In the genomic region with DNA sequence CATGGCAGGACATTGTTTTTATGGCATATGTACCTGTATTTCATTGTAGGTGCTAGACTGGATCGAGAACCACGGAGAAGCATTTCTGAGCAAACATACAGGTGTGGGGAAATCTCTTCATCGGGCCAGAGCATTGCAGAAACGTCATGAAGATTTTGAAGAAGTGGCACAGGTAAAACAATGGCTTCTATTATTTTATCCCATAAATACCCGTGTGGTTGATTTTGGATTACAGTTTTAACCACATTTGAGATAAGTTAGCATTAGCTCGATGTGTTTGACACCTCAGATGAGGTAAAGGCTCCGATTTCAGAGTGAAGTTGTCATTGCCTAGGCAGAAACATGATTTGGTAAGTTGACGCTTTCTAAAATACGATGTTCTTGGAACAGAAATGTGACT, we compare ENCODE assay signal across 19 cellular contexts.
"Had no signal": no experiment of that assay in that cellular context is flagged by ENCODE, and none has a peak within 500 bp of the region (broad histone marks: within the 10 kb centered on the region; RNA-seq: fewer than 3 reads in every experiment).

No MANE protein-coding gene starts in this region.

- H3K4me1 Mint-ChIP-seq: neural progenitor cell had no signal

- H3K36me3 Mint-ChIP-seq: activated naive CD4-positive, alpha-beta T cell treated with anti-CD3 and anti-CD28 coated beads, Interleukin-2, amount 50 U/mL, for 72 hours had no signal

- ATAC-seq: left ventricle myocardium superior; stimulated activated naive CD8-positive, alpha-beta T cell treated with anti-CD3 and anti-CD28 coated beads, Interleukin-15, Interleukin-2, amounts not matched to agents 100 U/mL and 50 U/mL, for 24 hours had no signal

- H3K4me3 Mint-ChIP-seq: neural progenitor cell had no signal

- H3K27ac Mint-ChIP-seq: activated naive CD4-positive, alpha-beta T cell treated with anti-CD3 and anti-CD28 coated beads, Interleukin-2, amount 50 U/mL, for 72 hours; neural progenitor cell had no signal

- DNase-seq: activated T-cell treated with anti-CD3 and anti-CD28 coated beads, Interleukin-2, amount 50 U/mL, for 1 hour; aorta; brain microvascular endothelial cell; caudate nucleus; dorsolateral prefrontal cortex; hypothalamus; left ventricle myocardium superior; retina; stimulated activated CD4-positive, alpha-beta T cell treated with anti-CD3 and anti-CD28 coated beads, Interleukin-4, amount 100 ng/mL, for 1 hour; stimulated activated naive CD8-positive, alpha-beta T cell treated with anti-CD3 and anti-CD28 coated beads, Interleukin-15, Interleukin-2, amounts not matched to agents 100 U/mL and 50 U/mL, for 24 hours; substantia nigra; T-helper 9 cell; thyroid gland; upper lobe of right lung had no signal

- FAIRE-seq: colon, frontal cortex, islet of Langerhans had no signal

- H3K9me3 Mint-ChIP-seq: activated naive CD4-positive, alpha-beta T cell treated with anti-CD3 and anti-CD28 coated beads, Interleukin-2, amount 50 U/mL, for 72 hours; neural progenitor cell had no signal
